ENCODE assay signal across 19 cellular contexts in the genomic region with DNA sequence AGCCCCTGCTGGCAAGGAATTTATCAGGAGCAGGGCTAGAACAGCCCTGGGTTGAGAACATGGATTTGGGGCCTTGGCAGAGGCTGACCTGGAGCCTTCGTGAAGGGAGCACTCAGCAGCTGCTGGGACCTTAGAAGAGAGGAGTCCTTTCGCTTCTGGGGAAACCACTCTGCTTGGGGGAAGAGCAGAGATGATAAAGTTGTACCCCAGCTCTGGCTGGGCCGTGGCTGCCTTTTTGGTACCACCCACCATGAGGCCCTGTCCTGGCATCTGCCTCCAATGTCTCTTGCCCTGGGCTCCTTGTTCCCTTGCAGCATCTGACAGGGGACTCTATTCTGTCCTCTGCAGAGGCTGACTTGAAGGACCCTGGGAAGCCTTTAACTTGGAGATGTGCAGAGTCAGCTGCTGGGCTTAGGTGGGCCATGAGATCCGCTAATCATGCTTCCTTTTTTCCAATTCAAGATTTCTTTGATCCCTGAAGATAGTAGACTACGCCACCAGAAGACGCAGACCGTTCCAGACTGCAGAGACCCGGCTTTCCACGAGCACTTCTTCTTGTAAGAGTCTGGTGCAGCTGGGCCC. TPM values are rescaled to one million over a fixed set of nuclear protein-coding genes. Genes with fewer than 3 reads are reported as not detected.
DNase-seq lines count a peak whose midpoint lies in the region; ATAC-seq and TF ChIP-seq lines count a peak whose summit lies in the region.
"Had no signal": no experiment of that assay in that cellular context is flagged by ENCODE, and none has a peak within 500 bp of the region (broad histone marks: within the 10 kb centered on the region; RNA-seq: fewer than 3 reads in every experiment).

No MANE protein-coding gene starts in this region.

- no peaks in the 10 kb centered on the region for H3K27me3 ChIP-seq in SK-N-SH (ENCODE audit: insufficient read depth)
- no peaks in the 10 kb centered on the region for H3K27me3 ChIP-seq in fibroblast of lung (ENCODE audit: control insufficient read depth, insufficient read depth, low read length)
- no peaks in the 10 kb centered on the region for H3K27me3 ChIP-seq in muscle layer of duodenum (ENCODE audit: low read depth, low read length)
- H3K27me3 ChIP-seq in transverse colon = no peaks in the 10 kb centered on the region
- H3K27me3 ChIP-seq: neural progenitor cell had no signal

- no peaks in the 10 kb centered on the region for H3K9me2 ChIP-seq in SK-N-SH

- H4K20me1 ChIP-seq in SK-N-SH (ENCODE audit: insufficient read depth) (no peaks in the 10 kb centered on the region), fibroblast of lung (ENCODE audit: control insufficient read depth, extremely low read depth, insufficient read depth, low read length) (no peaks in the 10 kb centered on the region)

- TF ChIP-seq POLR2A in transverse colon (IDR thresholded peaks at IDR 0.05) = no peak

- intact Hi-C loops in transverse colon (cut with DNase I; ENCODE audit: low total_unique reads) = no loop called here

- H3K27ac ChIP-seq in SK-N-SH (ENCODE audit: low read depth in 2 of 2, low read length in 1 of 2) (peak overlapping the region; percentile 55 to 84; a peak in 3 of 4 replicates), fibroblast of lung (ENCODE audit: insufficient read depth, low read length) (no peak overlapping the region), muscle layer of duodenum (ENCODE audit: low read length) (peak overlapping the region; percentile 33), transverse colon (peak overlapping the region; percentile 46 to 78 (median 72))
- H3K27ac ChIP-seq: 22Rv1, foreskin keratinocyte, KMS-11, neural progenitor cell had no signal

- TF ChIP-seq EP300 in SK-N-SH (IDR thresholded peaks at IDR 0.05; ENCODE audit: borderline replicate concordance in 1 of 2, low read depth in 1 of 2, low read length in 1 of 2) = no peak
- no peak for TF ChIP-seq EP300 in transverse colon (IDR thresholded peaks at IDR 0.05; ENCODE audit: low read depth)

- H3K9me3 ChIP-seq in SK-N-SH (no peaks in the 10 kb centered on the region), fibroblast of lung (ENCODE audit: control insufficient read depth, insufficient read depth, low read depth, low read length) (no peaks in the 10 kb centered on the region), muscle layer of duodenum (ENCODE audit: control insufficient read depth in 1 of 2, low read length in 2 of 2) (no peaks in the 10 kb centered on the region), transverse colon (no peaks in the 10 kb centered on the region)
- H3K9me3 ChIP-seq: Caco-2 had no signal

- no peak overlapping the region for H3K9ac ChIP-seq in SK-N-SH
- H3K9ac ChIP-seq in fibroblast of lung (ENCODE audit: insufficient read depth, low read length) = no peak overlapping the region
- H3K9ac ChIP-seq: KMS-11, neural progenitor cell had no signal

- H3K4me1 ChIP-seq in SK-N-SH (ENCODE audit: control insufficient read depth in 1 of 2, insufficient read depth in 2 of 2, low read depth in 1 of 2, low read length in 1 of 2) (peaks cover 14 to 23% of the 10 kb centered on the region in 2 experiments; a peak in 3 of 4 replicates), fibroblast of lung (ENCODE audit: control insufficient read depth, extremely low read depth, insufficient read depth, low read length) (peaks cover 28% of the 10 kb centered on the region), muscle layer of duodenum (ENCODE audit: control insufficient read depth in 1 of 2, insufficient read depth in 2 of 2, low read length in 2 of 2) (peaks cover 0 to 19% of the 10 kb centered on the region in 2 donors), transverse colon (peaks cover 8 to 23% (median 20%) of the 10 kb centered on the region in 4 donors)
- H3K4me1 ChIP-seq: Caco-2, foreskin keratinocyte had no signal

- DNase-seq in SK-N-SH (no peak), fibroblast of lung (ENCODE audit: low read depth in 2 of 2) (no peak), transverse colon (no peak), SIG-M5 (lab: John Stamatoyannopoulos, UW) (no peak), OCI-M1 (lab: John Stamatoyannopoulos, UW) (no peak), SW 1271 (lab: John Stamatoyannopoulos, UW) (no peak)
- DNase-seq: activated CD4-positive, alpha-beta T cell treated with anti-CD3 and anti-CD28 coated beads, Interleukin-2, amount 50 U/mL, for 48 hours; activated naive CD4-positive, alpha-beta T cell treated with anti-CD3 and anti-CD28 coated beads, Interleukin-2, amount 50 U/mL, for 16 hours; foreskin keratinocyte; NCI-H1930; NCI-H524; retina; T-helper 1 cell had no signal

- ATAC-seq in SK-N-SH treated with all-trans-retinoic acid at 6 μM for 48 hours = no peak
- ATAC-seq: foreskin keratinocyte had no signal

- in situ Hi-C loops in transverse colon (cut with MboI; ENCODE audit: low pct_ligation_motif_present in 1 of 4, low pct_unique_long_range_greater_than_20kb in 1 of 4, low sequenced_read_pairs in 3 of 4) = no loop called here

- 83% methylated on average over 9 of the region's 9 CpGs for WGBS in SK-N-SH (ENCODE audit: low lambda C conversion rate)
- WGBS in transverse colon (ENCODE audit: low coverage in 1 of 2), 2 donors = 23 to 90% methylated on average over 5 to 9 of the region's 9 CpGs

- H3K36me3 ChIP-seq in SK-N-SH (replicated peaks in 1 of 2; ENCODE audit: control insufficient read depth in 1 of 2, insufficient read depth in 2 of 2, low read length in 1 of 2) (no peaks in the 10 kb centered on the region), fibroblast of lung (ENCODE audit: control insufficient read depth, insufficient read depth, low read length) (no peaks in the 10 kb centered on the region), muscle layer of duodenum (ENCODE audit: control insufficient read depth in 1 of 2, insufficient read depth in 2 of 2, low read length in 2 of 2) (no peaks in the 10 kb centered on the region), transverse colon (no peaks in the 10 kb centered on the region)
- H3K36me3 ChIP-seq: neural progenitor cell had no signal

- H3F3A ChIP-seq in SK-N-SH (replicated peaks; ENCODE audit: insufficient read depth) = no peaks in the 10 kb centered on the region

- TF ChIP-seq RAD21 in SK-N-SH (IDR thresholded peaks at IDR 0.05; ENCODE audit: low read length) = no peak

- TF ChIP-seq CTCF in SK-N-SH (IDR thresholded peaks at IDR 0.05) (no peak), fibroblast of lung (conservative IDR thresholded peaks at IDR 0.05 in 1 of 2, IDR thresholded peaks at IDR 0.05 in 1 of 2; ENCODE audit: low read depth in 1 of 2, low read length in 2 of 2) (no peak), transverse colon (IDR thresholded peaks at IDR 0.05) (no peak)

- CTCF ChIA-PET in SK-N-SH (lab: Yijun Ruan, JAX) = interaction anchor here (1.0 to 3.0 kb wide), 8 partner anchors 9 to 174 kb away, joined by 3 to 13 read pairs (median 4); no protein-coding TSS in a partner anchor

- H2AFZ ChIP-seq in SK-N-SH (ENCODE audit: low read depth) (no peak overlapping the region; the same call in 1 of the 2 replicates), fibroblast of lung (ENCODE audit: low read length) (no peak overlapping the region)
- H2AFZ ChIP-seq: neural progenitor cell had no signal

- no peak overlapping the region for H3K4me3 ChIP-seq in SK-N-SH (ENCODE audit: low read depth in 2 of 2, low read length in 1 of 2)
- H3K4me3 ChIP-seq in fibroblast of lung (replicated peaks in 1 of 4; ENCODE audit: control extremely low read depth in 1 of 4, insufficient read depth in 1 of 4, low read depth in 3 of 4, low read length in 4 of 4) = no peak overlapping the region
- H3K4me3 ChIP-seq in muscle layer of duodenum (ENCODE audit: low read depth in 1 of 2, low read length in 2 of 2) = peak overlapping the region in 1 of 2 donors; percentile 15
- H3K4me3 ChIP-seq in transverse colon = no peak overlapping the region
- H3K4me3 ChIP-seq: neural progenitor cell had no signal

- POLR2A ChIA-PET in SK-N-SH (lab: Yijun Ruan, JAX) = interaction anchor here (0.6 to 1.4 kb wide), 5 partner anchors 9 to 135 kb away, joined by 3 to 9 read pairs (median 4); partner anchors contain the start of gene BSPRY

- no peaks in the 10 kb centered on the region for H3K79me2 ChIP-seq in SK-N-SH (ENCODE audit: insufficient read depth)
- H3K79me2 ChIP-seq in fibroblast of lung (ENCODE audit: control insufficient read depth, insufficient read depth, low read length) = no peaks in the 10 kb centered on the region

- H3K4me2 ChIP-seq in SK-N-SH = peak overlapping the region; percentile 51; the same call in 1 of the 2 replicates
- peak overlapping the region; percentile 9 for H3K4me2 ChIP-seq in fibroblast of lung (ENCODE audit: extremely low read depth, insufficient read depth, low read length)
- H3K4me2 ChIP-seq: KMS-11, neural progenitor cell had no signal

TF ChIP-seq in SK-N-SH treated with all-trans-retinoic acid at 6 μM for 48 hours, 23 proteins besides CTCF, POLR2A, EP300 and RAD21 (continues in another document):
- TF ChIP-seq, protein P1, sequence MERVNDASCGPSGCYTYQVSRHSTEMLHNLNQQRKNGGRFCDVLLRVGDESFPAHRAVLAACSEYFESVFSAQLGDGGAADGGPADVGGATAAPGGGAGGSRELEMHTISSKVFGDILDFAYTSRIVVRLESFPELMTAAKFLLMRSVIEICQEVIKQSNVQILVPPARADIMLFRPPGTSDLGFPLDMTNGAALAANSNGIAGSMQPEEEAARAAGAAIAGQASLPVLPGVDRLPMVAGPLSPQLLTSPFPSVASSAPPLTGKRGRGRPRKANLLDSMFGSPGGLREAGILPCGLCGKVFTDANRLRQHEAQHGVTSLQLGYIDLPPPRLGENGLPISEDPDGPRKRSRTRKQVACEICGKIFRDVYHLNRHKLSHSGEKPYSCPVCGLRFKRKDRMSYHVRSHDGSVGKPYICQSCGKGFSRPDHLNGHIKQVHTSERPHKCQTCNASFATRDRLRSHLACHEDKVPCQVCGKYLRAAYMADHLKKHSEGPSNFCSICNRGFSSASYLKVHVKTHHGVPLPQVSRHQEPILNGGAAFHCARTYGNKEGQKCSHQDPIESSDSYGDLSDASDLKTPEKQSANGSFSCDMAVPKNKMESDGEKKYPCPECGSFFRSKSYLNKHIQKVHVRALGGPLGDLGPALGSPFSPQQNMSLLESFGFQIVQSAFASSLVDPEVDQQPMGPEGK (CRISPR knock-in tag; IDR thresholded peaks at IDR 0.05; ENCODE audit: borderline replicate concordance) = no peak
- no peak for TF ChIP-seq ARNTL (CRISPR knock-in tag; IDR thresholded peaks at IDR 0.05; ENCODE audit: borderline replicate concordance, low read depth)
- TF ChIP-seq GLIS3 (CRISPR knock-in tag; IDR thresholded peaks at IDR 0.05) = no peak
- TF ChIP-seq ZC3H10 (CRISPR knock-in tag; IDR thresholded peaks at IDR 0.05) = no peak
- TF ChIP-seq TCF4 (CRISPR knock-in tag; IDR thresholded peaks at IDR 0.05; ENCODE audit: borderline replicate concordance) = no peak
- no peak for TF ChIP-seq CSDC2 (CRISPR knock-in tag; IDR thresholded peaks at IDR 0.05)

RNA-seq across cellular contexts. Expression of gene RGS3, which starts 20.2 kb away (rescaled TPM):
- polyA plus RNA-seq in SK-N-SH (2012; rRNA removed) (50.6 and 60.7 TPM in 2 replicates), fibroblast of lung (48.1 and 58.4 TPM in 2 replicates)
- 30.9 and 42.1 TPM in 2 replicates for polyA plus RNA-seq in SK-N-SH (2012; cell fraction: cytosol; rRNA removed)
- 66.8 and 95.4 TPM in 2 replicates for polyA plus RNA-seq in SK-N-SH (2012; cell fraction: nucleus; rRNA removed)
- total RNA-seq in fibroblast of lung (49.8 and 74.3 TPM in 2 replicates), transverse colon (100 to 1,000 TPM in 1 of 4 donors, 10 to 100 TPM in 3; 62.7 to 150 (median 80.9) TPM)
- 43.9 and 59.7 TPM in 2 replicates for polyA plus RNA-seq in fibroblast of lung (2012)
- 35.9 and 49.6 TPM in 2 replicates for polyA minus RNA-seq in fibroblast of lung (ENCODE audit: low replicate concordance)
